ENCODE assay signal across 18 cellular contexts in the genomic region with DNA sequence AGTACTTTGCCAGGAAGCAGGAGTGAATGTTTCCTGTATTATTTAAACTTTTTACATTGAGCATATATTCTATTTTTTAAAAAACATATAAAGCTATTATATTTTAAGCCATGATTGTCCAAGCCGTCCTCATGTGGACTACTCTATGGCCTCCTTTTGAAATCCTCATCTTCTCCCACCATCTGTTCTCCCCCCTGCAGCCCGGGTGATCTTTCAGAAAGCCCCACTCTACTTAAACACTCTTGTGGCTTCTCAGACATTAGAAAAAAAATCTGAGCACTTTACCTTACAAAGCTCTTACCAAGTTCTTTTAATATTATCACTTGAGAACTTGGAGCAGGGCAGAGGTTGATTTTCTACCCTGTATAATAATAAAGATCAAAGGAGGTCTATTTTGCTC.
DNase-seq lines count a peak whose midpoint lies in the region; ATAC-seq, FAIRE-seq and TF ChIP-seq lines count a peak whose summit lies in the region.
"Had no signal": no experiment of that assay in that cellular context is flagged by ENCODE, and none has a peak within 500 bp of the region (broad histone marks: within the 10 kb centered on the region; RNA-seq: fewer than 3 reads in every experiment).

No MANE protein-coding gene starts in this region.

- TF ChIP-seq CTCF in HepG2 (CRISPR knock-in tag; IDR thresholded peaks at IDR 0.05) (no peak), right lobe of liver (IDR thresholded peaks at IDR 0.05) (no peak), H1 (IDR thresholded peaks at IDR 0.05; ENCODE audit: control extremely low read depth in 1 of 3, insufficient read depth in 1 of 3, low read depth in 1 of 3, low read length in 3 of 3) (no peak)

- peak overlapping the region; percentile 25 for H2AFZ ChIP-seq in HepG2 (ENCODE audit: low read length)
- H2AFZ ChIP-seq in H1 (ENCODE audit: low read length), result 0 out of 2 replicates have a peak overlapping the region, but pooled peaks have one; percentile 20

- no peak overlapping the region for H3K27ac ChIP-seq in HepG2 (ENCODE audit: extremely low read length, insufficient read depth, low read length)
- no peak overlapping the region for H3K27ac ChIP-seq in right lobe of liver
- H3K27ac ChIP-seq in H1 (ENCODE audit: low read depth, low read length), result no peak overlapping the region
- H3K27ac ChIP-seq: 22Rv1, A549, C4-2B had no signal

- no peaks in the 10 kb centered on the region for H3K36me3 ChIP-seq in HepG2 (replicated peaks in 1 of 2; ENCODE audit: control insufficient read depth in 1 of 2, insufficient read depth in 2 of 2, low read length in 2 of 2)
- no peaks in the 10 kb centered on the region for H3K36me3 ChIP-seq in right lobe of liver
- H3K36me3 ChIP-seq in H1 (ENCODE audit: control insufficient read depth in 2 of 4, insufficient read depth in 4 of 4, low read length in 3 of 4), result no peaks in the 10 kb centered on the region
- H3K36me3 ChIP-seq: HAP-1 had no signal

- ATAC-seq in HepG2 (no peak), right lobe of liver (no peak)
- ATAC-seq: A549, GM12878 had no signal

- no TSS peak for BruUV-seq in HepG2 (replicated peaks; lab: Mats Ljungman, UMichigan)

- no peak for FAIRE-seq in HepG2 (lab: Jason Lieb, UNC)
- no peak for FAIRE-seq in H1 (lab: Jason Lieb, UNC)
- FAIRE-seq: A549, D721Med, GM12878 had no signal

- H2BK15ac ChIP-seq in H1 (ENCODE audit: low read length), result no peak overlapping the region

- H3K4ac ChIP-seq in H1 (replicated peaks; ENCODE audit: insufficient read length, low read depth, low read length), result no peak overlapping the region

- H3K23ac ChIP-seq in H1 (ENCODE audit: insufficient read length), result no peak overlapping the region

- H2BK120ac ChIP-seq in H1 (replicated peaks; ENCODE audit: low read depth, low read length), result no peak overlapping the region

- no peaks in the 10 kb centered on the region for H3K4me1 ChIP-seq in HepG2 (ENCODE audit: insufficient read depth, low read length)
- no peaks in the 10 kb centered on the region for H3K4me1 ChIP-seq in right lobe of liver
- peaks cover 2 to 18% (median 10%) of the 10 kb centered on the region in 4 experiments; a peak in 5 of 7 replicates for H3K4me1 ChIP-seq in H1 (replicated peaks in 1 of 4; ENCODE audit: control insufficient read depth in 3 of 4, insufficient read depth in 4 of 4, low read length in 3 of 4)
- H3K4me1 ChIP-seq: A549, Caco-2 had no signal

- no peak overlapping the region for H2BK20ac ChIP-seq in H1 (ENCODE audit: low read length)

- in situ Hi-C loops in HepG2 (cut with HindIII; ENCODE audit: extremely low pct_ligation_motif_present, low pct_unique_long_range_greater_than_20kb), result no loop called here

- no peak overlapping the region for H3K14ac ChIP-seq in H1 (ENCODE audit: insufficient read length)

- CTCF ChIA-PET in HepG2 (lab: Yijun Ruan, JAX; ENCODE audit: low intra/inter-chr PET ratio, low total read pairs), result no interaction called here
- CTCF ChIA-PET in H1 (lab: Charles Lee; ENCODE audit: partially characterized antibody), result interaction anchor here (1.0 to 3.4 kb wide), 3 partner anchors 27 to 81 kb away, joined by 3 to 18 read pairs (median 9); no protein-coding TSS in a partner anchor

- no peak overlapping the region for H3K9ac ChIP-seq in HepG2 (ENCODE audit: insufficient read depth, low read depth, low read length)
- no peak overlapping the region for H3K9ac ChIP-seq in H1 (replicated peaks in 1 of 4; ENCODE audit: extremely low read depth in 1 of 4, low read depth in 3 of 4, low read length in 3 of 4)

- DNase-seq in DMS 273 (lab: John Stamatoyannopoulos, UW; ENCODE audit: unreplicated experiment) (peak; percentile 41), DMS 273 treated with DMSO at 0.1 percent for 48 hours (lab: John Stamatoyannopoulos, UW) (no peak), HepG2 (ENCODE audit: low spot score) (no peak), right lobe of liver (no peak), H1 (ENCODE audit: low read depth in 1 of 2, low spot score in 2 of 2) (no peak), hypothalamus (lab: John Stamatoyannopoulos, UW) (no peak), anterior cingulate cortex (lab: John Stamatoyannopoulos, UW) (no peak)
- DNase-seq: AML-193; Caco-2; CD4-positive, alpha-beta T cell; DMS79 treated with DMSO at 0.1 percent for 48 hours; GF-D8 had no signal

- H3K4me3 ChIP-seq in HepG2 (replicated peaks in 1 of 3; ENCODE audit: insufficient read depth in 1 of 3, low read depth in 2 of 3, low read length in 3 of 3) (no peak overlapping the region), right lobe of liver (no peak overlapping the region), H1 (ENCODE audit: extremely low read depth in 1 of 4, insufficient read depth in 2 of 4, low read depth in 3 of 4, low read length in 4 of 4) (no peak overlapping the region)
- H3K4me3 ChIP-seq: A549, GM12878, HAP-1 had no signal

- H2AK5ac ChIP-seq in H1 (ENCODE audit: low read depth, low read length), result no peak overlapping the region

- no peak overlapping the region for H4K8ac ChIP-seq in H1 (ENCODE audit: extremely low read depth, insufficient read depth, low read length)

- H3K4me2 ChIP-seq in HepG2 (ENCODE audit: low read depth, low read length) (no peak overlapping the region), H1 (ENCODE audit: insufficient read depth in 1 of 2, low read depth in 2 of 2, low read length in 2 of 2) (no peak overlapping the region)
- H3K4me2 ChIP-seq: A549 had no signal

- H2BK12ac ChIP-seq in H1 (ENCODE audit: low read depth, low read length), result no peak overlapping the region

- H3K23me2 ChIP-seq in H1 (ENCODE audit: low read depth, low read length), result no peaks in the 10 kb centered on the region

- H3K18ac ChIP-seq in H1 (ENCODE audit: extremely low read depth, low read length), result no peak overlapping the region

- 2% methylated on average over 2 of the region's 2 CpGs for WGBS in HepG2 (ENCODE audit: low lambda C conversion rate)
- 54% methylated on average over 2 of the region's 2 CpGs for WGBS in right lobe of liver (ENCODE audit: insufficient coverage, low coverage, low lambda C conversion rate, missing lambda C conversion rate)
- 88% methylated on average over 2 of the region's 2 CpGs; no CpG with 5 or more reads in 1 of the 2 experiments for WGBS in H1 (ENCODE audit: extremely low coverage in 1 of 2, insufficient coverage in 1 of 2, insufficient read length in 1 of 2, insufficient replicate concordance in 2 of 2, low coverage in 1 of 2, low lambda C conversion rate in 2 of 2, missing lambda C conversion rate in 1 of 2), 2 experiments

- H3K56ac ChIP-seq in H1 (replicated peaks; ENCODE audit: insufficient read length, low read depth, low read length), result no peak overlapping the region

- POLR2A ChIA-PET in HepG2 (lab: Yijun Ruan, JAX) (no interaction called here), H1 (lab: Charles Lee; ENCODE audit: partially characterized antibody) (no interaction called here)

- intact Hi-C loops in HepG2 (cut with micrococcal nuclease; ENCODE audit: unreplicated experiment), result no loop called here
- intact Hi-C loops in right lobe of liver (cut with DNase I), result no loop called here

- no peaks in the 10 kb centered on the region for H3K9me3 ChIP-seq in HepG2 (ENCODE audit: low read length)
- H3K9me3 ChIP-seq in right lobe of liver, result no peaks in the 10 kb centered on the region
- H3K9me3 ChIP-seq in H1 (ENCODE audit: insufficient read depth in 2 of 2, low read depth in 1 of 2, low read length in 1 of 2), result 0 out of 4 replicates have a peak, but pooled peaks cover 0 to under 1% of the 10 kb centered on the region in 2 experiments
- H3K9me3 ChIP-seq: A549, Caco-2, HAP-1 had no signal

- H3K27me3 ChIP-seq in HepG2 (ENCODE audit: control insufficient read depth in 1 of 2, insufficient read depth in 2 of 2, low read length in 2 of 2) (no peaks in the 10 kb centered on the region), right lobe of liver (no peaks in the 10 kb centered on the region), H1 (replicated peaks in 1 of 4; ENCODE audit: control insufficient read depth in 3 of 4, extremely low read depth in 1 of 4, insufficient read depth in 3 of 4, low read length in 3 of 4) (no peaks in the 10 kb centered on the region)

- no peak overlapping the region for H4K5ac ChIP-seq in H1 (ENCODE audit: insufficient read length, low read depth, low read length)

- H4K20me1 ChIP-seq in HepG2 (ENCODE audit: insufficient read depth, low read length), result no peaks in the 10 kb centered on the region
- H4K20me1 ChIP-seq in H1 (replicated peaks in 1 of 2; ENCODE audit: control insufficient read depth in 1 of 2, insufficient read depth in 2 of 2, low read length in 2 of 2), result no peaks in the 10 kb centered on the region

- TF ChIP-seq EP300 in HepG2 (IDR thresholded peaks at IDR 0.05; ENCODE audit: low read depth in 2 of 2, low read length in 2 of 2) (no peak), HepG2 (CRISPR knock-in tag; IDR thresholded peaks at IDR 0.05; ENCODE audit: borderline replicate concordance) (no peak), H1 (IDR thresholded peaks at IDR 0.05; ENCODE audit: borderline replicate concordance in 1 of 2, low read depth in 2 of 2, low read length in 2 of 2) (no peak)

- H3K79me1 ChIP-seq in H1 (ENCODE audit: low read depth, low read length), result no peaks in the 10 kb centered on the region

- H4K91ac ChIP-seq in H1 (replicated peaks; ENCODE audit: insufficient read length, low read length), result no peak overlapping the region

- TF ChIP-seq RAD21 in HepG2 (CRISPR knock-in tag; IDR thresholded peaks at IDR 0.05) (no peak), H1 (IDR thresholded peaks at IDR 0.05 in 1 of 2, conservative IDR thresholded peaks at IDR 0.05 in 1 of 2; ENCODE audit: low read depth in 2 of 2, low read length in 2 of 2) (no peak)

- TF ChIP-seq POLR2A in HepG2 (IDR thresholded peaks at IDR 0.05; ENCODE audit: insufficient read depth in 1 of 2, low read depth in 2 of 2, low read length in 2 of 2), result no peak
- no peak for TF ChIP-seq POLR2A in right lobe of liver (IDR thresholded peaks at IDR 0.05)
- TF ChIP-seq POLR2A in H1 (IDR thresholded peaks at IDR 0.05; ENCODE audit: control extremely low read depth in 1 of 2, low read depth in 2 of 2, low read length in 2 of 2), result no peak

- H2BK5ac ChIP-seq in H1 (ENCODE audit: low read depth, low read length), result no peak overlapping the region

- H3K79me2 ChIP-seq in HepG2 (ENCODE audit: insufficient read depth, low read length) (no peaks in the 10 kb centered on the region), H1 (ENCODE audit: control insufficient read depth in 1 of 2, insufficient read depth in 2 of 2, low read length in 2 of 2) (no peaks in the 10 kb centered on the region)

TF ChIP-seq in H1, 55 proteins besides CTCF, POLR2A, EP300 and RAD21 (continues in another document):
- TF ChIP-seq HDAC6 (IDR thresholded peaks at IDR 0.05; ENCODE audit: low read depth, low read length) (no peak), BRCA1 (IDR thresholded peaks at IDR 0.05; ENCODE audit: low read depth, low read length) (no peak)
